Comparison of ENCODE assay signal across 20 cellular contexts in the genomic region with DNA sequence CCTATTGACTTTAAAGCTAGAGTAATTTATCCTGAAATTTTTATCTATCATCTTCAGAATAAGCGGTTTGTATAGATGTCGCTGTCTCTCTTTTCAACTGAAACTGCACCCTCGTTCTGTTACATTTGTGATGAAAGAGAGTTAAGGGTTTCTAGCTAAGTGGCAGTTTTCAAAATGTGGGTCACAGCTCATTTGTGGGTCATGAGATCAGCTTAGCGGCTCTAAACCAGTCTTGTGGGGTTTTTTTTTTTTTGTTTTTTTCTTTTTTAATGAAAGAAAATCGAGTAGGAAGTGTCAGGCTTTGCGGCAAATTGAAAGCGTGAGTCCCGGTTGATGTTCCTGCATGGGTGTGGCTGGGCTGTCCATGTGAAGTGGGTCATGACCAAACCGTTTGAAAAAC. TPM values are rescaled to one million over a fixed set of nuclear protein-coding genes. Genes with fewer than 3 reads are reported as not detected.
DNase-seq lines count a peak whose midpoint lies in the region; ATAC-seq, FAIRE-seq and TF ChIP-seq lines count a peak whose summit lies in the region.
"Had no signal": no experiment of that assay in that cellular context is flagged by ENCODE, and none has a peak within 500 bp of the region (broad histone marks: within the 10 kb centered on the region; RNA-seq: fewer than 3 reads in every experiment).

No MANE protein-coding gene starts in this region.

- no peak overlapping the region for H2BK120ac ChIP-seq in H1 (replicated peaks; ENCODE audit: low read depth, low read length)

- no peak overlapping the region for H3K4me2 ChIP-seq in H1 (ENCODE audit: insufficient read depth in 1 of 2, low read depth in 2 of 2, low read length in 2 of 2)

- peak; percentile 28 for FAIRE-seq in H1 (lab: Jason Lieb, UNC)
- FAIRE-seq: GM12878, GM18507, HepG2, HTR-8/SVneo had no signal

- no peaks in the 10 kb centered on the region for H3K4me1 ChIP-seq in CD8-positive, alpha-beta memory T cell (ENCODE audit: insufficient read depth, low read length)
- H3K4me1 ChIP-seq in H1 (replicated peaks in 1 of 4; ENCODE audit: control insufficient read depth in 3 of 4, insufficient read depth in 4 of 4, low read length in 3 of 4) (no peaks in the 10 kb centered on the region), HAP-1 (no peaks in the 10 kb centered on the region)

- H3K4me3 Mint-ChIP-seq in CD8-positive, alpha-beta memory T cell: peak overlapping the region in 4 of 7 donors; percentile 64 to 82 (median 66)
- H3K4me3 Mint-ChIP-seq in T-helper 17 cell: peak overlapping the region; percentile 13
- no peak overlapping the region for H3K4me3 Mint-ChIP-seq in activated naive CD4-positive, alpha-beta T cell treated with anti-CD3 and anti-CD28 coated beads, Interleukin-2, amount 10 ng/mL, durations not matched to agents 7 days and 5 days
- H3K4me3 Mint-ChIP-seq: CD14-positive monocyte had no signal

- ATAC-seq in T-helper 17 cell: peak; percentile 77
- ATAC-seq in HG03571 (IDR thresholded peaks at IDR 0.05; ENCODE audit: unreplicated experiment): no peak
- ATAC-seq: GM12878, HepG2 had no signal

- no peak for TF ChIP-seq CTCF in H1 (IDR thresholded peaks at IDR 0.05; ENCODE audit: control extremely low read depth in 1 of 3, insufficient read depth in 1 of 3, low read depth in 1 of 3, low read length in 3 of 3)

- H3K56ac ChIP-seq in H1 (replicated peaks; ENCODE audit: insufficient read length, low read depth, low read length): no peak overlapping the region

- no peaks in the 10 kb centered on the region for H3K23me2 ChIP-seq in H1 (ENCODE audit: low read depth, low read length)

- H3K79me2 ChIP-seq in H1 (ENCODE audit: control insufficient read depth in 1 of 2, insufficient read depth in 2 of 2, low read length in 2 of 2): no peaks in the 10 kb centered on the region

- H3K14ac ChIP-seq in H1 (ENCODE audit: insufficient read length): no peak overlapping the region

- H3K36me3 ChIP-seq in CD8-positive, alpha-beta memory T cell (ENCODE audit: insufficient read depth, low read length): no peaks in the 10 kb centered on the region
- no peaks in the 10 kb centered on the region for H3K36me3 ChIP-seq in H1 (ENCODE audit: control insufficient read depth in 2 of 4, insufficient read depth in 4 of 4, low read length in 3 of 4)
- no peaks in the 10 kb centered on the region for H3K36me3 ChIP-seq in HAP-1 (replicated peaks)

- H3K27me3 Mint-ChIP-seq in CD8-positive, alpha-beta memory T cell: peaks cover 9 to 21% of the 10 kb centered on the region in 2 donors
- H3K27me3 Mint-ChIP-seq in T-helper 17 cell: peaks cover 32% of the 10 kb centered on the region
- no peaks in the 10 kb centered on the region for H3K27me3 Mint-ChIP-seq in activated naive CD4-positive, alpha-beta T cell treated with anti-CD3 and anti-CD28 coated beads, Interleukin-2, amount 10 ng/mL, durations not matched to agents 7 days and 5 days

- H3K79me1 ChIP-seq in H1 (ENCODE audit: low read depth, low read length): no peaks in the 10 kb centered on the region

- H2BK20ac ChIP-seq in H1 (ENCODE audit: low read length): no peak overlapping the region

- TF ChIP-seq POLR2A in H1 (IDR thresholded peaks at IDR 0.05; ENCODE audit: control extremely low read depth in 1 of 2, low read depth in 2 of 2, low read length in 2 of 2): no peak

- H3K4me3 ChIP-seq in CD8-positive, alpha-beta memory T cell (ENCODE audit: low read length): no peak overlapping the region
- H3K4me3 ChIP-seq in H1 (ENCODE audit: extremely low read depth in 1 of 4, insufficient read depth in 2 of 4, low read depth in 3 of 4, low read length in 4 of 4) (no peak overlapping the region), HAP-1 (no peak overlapping the region)
- H3K4me3 ChIP-seq: GM12878, GM23248 had no signal

- H2AK5ac ChIP-seq in H1 (ENCODE audit: low read depth, low read length): no peak overlapping the region

- peak overlapping the region in 7 of 8 donors; percentile 26 to 98 (median 93) for H3K27ac Mint-ChIP-seq in CD8-positive, alpha-beta memory T cell
- peak overlapping the region; percentile 88 for H3K27ac Mint-ChIP-seq in T-helper 17 cell
- no peak overlapping the region for H3K27ac Mint-ChIP-seq in activated naive CD4-positive, alpha-beta T cell treated with anti-CD3 and anti-CD28 coated beads, Interleukin-2, amount 10 ng/mL, durations not matched to agents 7 days and 5 days
- H3K27ac Mint-ChIP-seq: CD14-positive monocyte had no signal

- no peak overlapping the region for H2BK5ac ChIP-seq in H1 (ENCODE audit: low read depth, low read length)

- H3K4me1 Mint-ChIP-seq in CD8-positive, alpha-beta memory T cell: no peaks in the 10 kb centered on the region
- H3K4me1 Mint-ChIP-seq in T-helper 17 cell: no peaks in the 10 kb centered on the region
- no peaks in the 10 kb centered on the region for H3K4me1 Mint-ChIP-seq in activated naive CD4-positive, alpha-beta T cell treated with anti-CD3 and anti-CD28 coated beads, Interleukin-2, amount 10 ng/mL, durations not matched to agents 7 days and 5 days
- H3K4me1 Mint-ChIP-seq: CD14-positive monocyte had no signal

- no peaks in the 10 kb centered on the region for H3K9me3 Mint-ChIP-seq in CD8-positive, alpha-beta memory T cell
- H3K9me3 Mint-ChIP-seq in activated naive CD4-positive, alpha-beta T cell treated with anti-CD3 and anti-CD28 coated beads, Interleukin-2, amount 10 ng/mL, durations not matched to agents 7 days and 5 days: no peaks in the 10 kb centered on the region

- no peak overlapping the region for H4K5ac ChIP-seq in H1 (ENCODE audit: insufficient read length, low read depth, low read length)

- H3K36me3 Mint-ChIP-seq in CD8-positive, alpha-beta memory T cell: no peaks in the 10 kb centered on the region
- no peaks in the 10 kb centered on the region for H3K36me3 Mint-ChIP-seq in T-helper 17 cell (ENCODE audit: low read depth)
- no peaks in the 10 kb centered on the region for H3K36me3 Mint-ChIP-seq in activated naive CD4-positive, alpha-beta T cell treated with anti-CD3 and anti-CD28 coated beads, Interleukin-2, amount 10 ng/mL, durations not matched to agents 7 days and 5 days
- H3K36me3 Mint-ChIP-seq: CD14-positive monocyte had no signal

- no peak overlapping the region for H2AFZ ChIP-seq in H1 (ENCODE audit: low read length)
- H2AFZ ChIP-seq: GM23248 had no signal

- no peak overlapping the region for H4K8ac ChIP-seq in H1 (ENCODE audit: extremely low read depth, insufficient read depth, low read length)

- H2BK12ac ChIP-seq in H1 (ENCODE audit: low read depth, low read length): no peak overlapping the region

- in situ Hi-C loops in HAP-1 (cut with MboI; ENCODE audit: low sequenced_read_pairs): no loop called here

- H3K23ac ChIP-seq in H1 (ENCODE audit: insufficient read length): no peak overlapping the region

- no peak overlapping the region for H3K27ac ChIP-seq in CD8-positive, alpha-beta memory T cell (ENCODE audit: low read depth, low read length)
- H3K27ac ChIP-seq in H1 (ENCODE audit: low read depth, low read length): no peak overlapping the region
- H3K27ac ChIP-seq: 22Rv1, GM23248 had no signal

- no peak for TF ChIP-seq EP300 in H1 (IDR thresholded peaks at IDR 0.05; ENCODE audit: borderline replicate concordance in 1 of 2, low read depth in 2 of 2, low read length in 2 of 2)

- H2BK15ac ChIP-seq in H1 (ENCODE audit: low read length): no peak overlapping the region

- H4K91ac ChIP-seq in H1 (replicated peaks; ENCODE audit: insufficient read length, low read length): no peak overlapping the region

- no peaks in the 10 kb centered on the region for H3K9me3 ChIP-seq in CD8-positive, alpha-beta memory T cell (ENCODE audit: low read length)
- no peaks in the 10 kb centered on the region for H3K9me3 ChIP-seq in T-helper 17 cell (ENCODE audit: control insufficient read depth, low read length, poor library complexity, severe bottlenecking)
- H3K9me3 ChIP-seq in H1 (ENCODE audit: insufficient read depth in 2 of 2, low read depth in 1 of 2, low read length in 1 of 2): no peaks in the 10 kb centered on the region; a peak in 1 of 4 replicates
- no peaks in the 10 kb centered on the region for H3K9me3 ChIP-seq in HAP-1

- H3K4ac ChIP-seq in H1 (replicated peaks; ENCODE audit: insufficient read length, low read depth, low read length): no peak overlapping the region

- POLR2A ChIA-PET in CD8-positive, alpha-beta memory T cell (lab: Charles Lee): no interaction called here
- POLR2A ChIA-PET in H1 (lab: Charles Lee; ENCODE audit: partially characterized antibody): interaction anchor here (1.1 kb wide), 1 partner anchor 10 kb away, joined by 3 read pairs; no protein-coding TSS in a partner anchor

- WGBS in H1 (ENCODE audit: extremely low coverage in 1 of 2, insufficient coverage in 1 of 2, insufficient read length in 1 of 2, insufficient replicate concordance in 2 of 2, low coverage in 1 of 2, low lambda C conversion rate in 2 of 2, missing lambda C conversion rate in 1 of 2), 2 experiments: 95% methylated on average over 9 of the region's 9 CpGs; no CpG with 5 or more reads in 1 of the 2 experiments

- DNase-seq in NCI-H146 (lab: John Stamatoyannopoulos, UW): peak; percentile 55
- no peak for DNase-seq in NCI-H146 treated with DMSO at 0.1 percent for 48 hours (lab: John Stamatoyannopoulos, UW; ENCODE audit: unreplicated experiment)
- DNase-seq in CD8-positive, alpha-beta memory T cell: peak in 1 of 5 donors; percentile 25
- no peak for DNase-seq in T-helper 17 cell
- DNase-seq in H1 (ENCODE audit: low read depth in 1 of 2, low spot score in 2 of 2): no peak
- DNase-seq in HAP-1 (ENCODE audit: low spot score in 2 of 2): no peak
- DNase-seq in activated naive CD4-positive, alpha-beta T cell treated with anti-CD3 and anti-CD28 coated beads, Interleukin-2, amount 10 ng/mL, durations not matched to agents 7 days and 5 days: no peak
- DNase-seq: DMS79, GM23248, H7 had no signal

- no peak overlapping the region for H3K18ac ChIP-seq in H1 (ENCODE audit: extremely low read depth, low read length)

- H3K27me3 ChIP-seq in CD8-positive, alpha-beta memory T cell (ENCODE audit: insufficient read depth, low read length, poor library complexity, severe bottlenecking): no peaks in the 10 kb centered on the region
- no peaks in the 10 kb centered on the region for H3K27me3 ChIP-seq in H1 (replicated peaks in 1 of 4; ENCODE audit: control insufficient read depth in 3 of 4, extremely low read depth in 1 of 4, insufficient read depth in 3 of 4, low read length in 3 of 4)
- H3K27me3 ChIP-seq in HAP-1 (ENCODE audit: low read depth): no peaks in the 10 kb centered on the region

- CTCF ChIA-PET in CD8-positive, alpha-beta memory T cell (lab: Charles Lee): interaction anchor here (1.2 kb wide), 1 partner anchor 11 kb away, joined by 4 read pairs; no protein-coding TSS in a partner anchor
- CTCF ChIA-PET in H1 (lab: Charles Lee; ENCODE audit: partially characterized antibody): interaction anchor here (0.9 to 1.1 kb wide), 3 partner anchors 11 to 135 kb away, joined by 3 read pairs; no protein-coding TSS in a partner anchor
- CTCF ChIA-PET in activated naive CD4-positive, alpha-beta T cell treated with anti-CD3 and anti-CD28 coated beads, Interleukin-2, amount 10 ng/mL, durations not matched to agents 7 days and 5 days (lab: Charles Lee): no interaction called here

- H3K9ac ChIP-seq in H1 (replicated peaks in 1 of 4; ENCODE audit: extremely low read depth in 1 of 4, low read depth in 3 of 4, low read length in 3 of 4): no peak overlapping the region
- H3K9ac ChIP-seq: GM23248 had no signal

- TF ChIP-seq RAD21 in H1 (IDR thresholded peaks at IDR 0.05 in 1 of 2, conservative IDR thresholded peaks at IDR 0.05 in 1 of 2; ENCODE audit: low read depth in 2 of 2, low read length in 2 of 2): no peak

- no peaks in the 10 kb centered on the region for H4K20me1 ChIP-seq in H1 (replicated peaks in 1 of 2; ENCODE audit: control insufficient read depth in 1 of 2, insufficient read depth in 2 of 2, low read length in 2 of 2)

RNA-seq across cellular contexts. Expression of a gene that starts 31.2 kb away (rescaled TPM):
- not detected for total RNA-seq in CD8-positive, alpha-beta memory T cell
- polyA plus RNA-seq in CD8-positive, alpha-beta memory T cell: not detected
- total RNA-seq in T-helper 17 cell: not detected
- 46.4 and 54.5 TPM in 2 replicates for total RNA-seq in H1 (2021; fragmentation: NEBNext Ultra II Directional; extraction: Animal tissue kit (Norgen Biotek cat#: 25700))
- 10.5 and 24.5 TPM in 2 replicates for polyA plus RNA-seq in H1 (2011; rRNA removed)
- 13.8 TPM for polyA plus RNA-seq in H1 (2011; cell fraction: cytosol; rRNA removed)
- 44.0 TPM for polyA plus RNA-seq in H1 (2011; cell fraction: nucleus; rRNA removed)
- 21.6 to 25.4 TPM (median 23.5 TPM) in 4 replicates for polyA plus RNA-seq in H1 (2012, experiment 1 of 2)
- 10.1 TPM for polyA plus RNA-seq in H1 (2012, experiment 2 of 2)
- 19.9 TPM for polyA plus RNA-seq in H1 (2013, experiment 1 of 2)
- 18.1 TPM for polyA plus RNA-seq in H1 (2013, experiment 2 of 2)
- polyA minus RNA-seq in H1 (2011; rRNA and poly(A)+ RNA removed): 8.5 and 12.3 TPM in 2 replicates
- polyA minus RNA-seq in H1 (2011; cell fraction: cytosol; rRNA and poly(A)+ RNA removed): 41.6 TPM
- 48.0 TPM for polyA minus RNA-seq in H1 (2011; cell fraction: nucleus; rRNA and poly(A)+ RNA removed)
- total RNA-seq: A673, G401, GM23248, HepG2 had no signal
- polyA plus RNA-seq: BJ, CD14-positive monocyte, GM23248, HepG2 had no signal

RNA-seq across cellular contexts. Expression of a gene that starts 58.4 kb away (rescaled TPM):
- 10 to 100 TPM; 22.0 to 22.4 TPM for total RNA-seq in CD8-positive, alpha-beta memory T cell
- 23.4 TPM for polyA plus RNA-seq in CD8-positive, alpha-beta memory T cell
- 10 to 100 TPM; 69.5 to 72.4 TPM for total RNA-seq in T-helper 17 cell
- total RNA-seq in H1 (2021; fragmentation: NEBNext Ultra II Directional; extraction: Animal tissue kit (Norgen Biotek cat#: 25700)): 15.1 and 21.0 TPM in 2 replicates
- polyA plus RNA-seq in H1 (2011; rRNA removed): 21.7 and 22.5 TPM in 2 replicates
- 16.1 TPM for polyA plus RNA-seq in H1 (2011; cell fraction: cytosol; rRNA removed)
- polyA plus RNA-seq in H1 (2011; cell fraction: nucleus; rRNA removed): 42.2 TPM
- 11.8 to 15.8 TPM (median 12.6 TPM) in 4 replicates for polyA plus RNA-seq in H1 (2012, experiment 1 of 2)
- 3.1 TPM for polyA plus RNA-seq in H1 (2012, experiment 2 of 2)
- 15.3 TPM for polyA plus RNA-seq in H1 (2013, experiment 1 of 2)
- polyA plus RNA-seq in H1 (2013, experiment 2 of 2): 13.3 TPM
- polyA minus RNA-seq in H1 (2011; rRNA and poly(A)+ RNA removed): 63.5 and 70.6 TPM in 2 replicates
- 33.2 TPM for polyA minus RNA-seq in H1 (2011; cell fraction: cytosol; rRNA and poly(A)+ RNA removed)
- polyA minus RNA-seq in H1 (2011; cell fraction: nucleus; rRNA and poly(A)+ RNA removed): 121 TPM

Comparison
In these comparisons a context has a peak if more than half of its experiments do, and no peak if none do; other contexts are left out.
1. RNA of a gene that starts 31.2 kb away (total RNA-seq): 46.4 to 54.5 TPM in H1; not detected in CD8-positive, alpha-beta memory T cell and not detected in T-helper 17 cell; every median in the first group is over 10 times any median in the second.